27 cellular contexts compared by ENCODE assay signal in the genomic region with DNA sequence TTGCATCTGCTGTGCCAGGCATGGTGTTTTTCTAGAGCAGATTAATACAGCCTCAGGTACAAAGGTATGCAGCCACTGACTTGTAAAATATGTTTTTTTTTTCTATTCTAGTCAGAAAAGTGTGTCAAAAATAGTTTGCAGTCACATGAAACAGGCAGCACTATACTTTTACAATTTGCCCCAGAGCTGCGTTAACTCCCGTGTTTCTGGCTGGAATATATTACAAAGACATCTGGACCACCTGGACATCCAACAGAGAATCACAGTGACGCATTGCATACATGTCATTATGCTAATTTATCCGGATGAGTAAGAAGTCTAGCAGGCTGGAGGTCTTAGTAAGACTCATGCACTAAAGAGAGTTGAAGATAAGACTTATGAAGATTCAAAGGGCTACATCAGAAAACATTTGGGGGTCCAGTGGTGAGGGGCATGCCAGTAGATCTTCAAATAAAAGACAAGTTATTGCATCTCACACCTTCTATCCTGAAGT. TPM values are rescaled to one million over a fixed set of nuclear protein-coding genes. Genes with fewer than 3 reads are reported as not detected.
DNase-seq lines count a peak whose midpoint lies in the region; ATAC-seq, FAIRE-seq and TF ChIP-seq lines count a peak whose summit lies in the region.
"Had no signal": no experiment of that assay in that cellular context is flagged by ENCODE, and none has a peak within 500 bp of the region (broad histone marks: within the 10 kb centered on the region; RNA-seq: fewer than 3 reads in every experiment).

No MANE protein-coding gene starts in this region.

- intact Hi-C loops in K562 (cut with micrococcal nuclease), result no loop called here

- H3K79me2 ChIP-seq in Loucy (ENCODE audit: insufficient read depth, low read length) (no peaks in the 10 kb centered on the region), K562 (ENCODE audit: control insufficient read depth, insufficient read depth, low read length) (no peaks in the 10 kb centered on the region)

- POLR2A ChIA-PET in K562 (lab: Yijun Ruan, JAX), result no interaction called here

- WGBS in K562 (ENCODE audit: insufficient coverage, low coverage, missing lambda C conversion rate), result 64% methylated on average over 4 of the region's 4 CpGs

- no peak overlapping the region for H3K4me2 ChIP-seq in Loucy (ENCODE audit: low read depth, low read length, poor library complexity, severe bottlenecking)
- no peak overlapping the region for H3K4me2 ChIP-seq in K562 (ENCODE audit: insufficient read depth, low read length)
- H3K4me2 ChIP-seq: BLaER1 treated with 17β-estradiol and CSF1 and Interleukin-3, amounts not matched to agents 10 nM and 100 nM had no signal

- no peak for TF ChIP-seq POLR2A in K562 (conservative IDR thresholded peaks at IDR 0.05)

- no peak for TF ChIP-seq EP300 in K562 (IDR thresholded peaks at IDR 0.05; ENCODE audit: low read length)

- CTCF ChIA-PET in K562 (lab: Yijun Ruan, JAX; ENCODE audit: low intra/inter-chr PET ratio), result interaction anchor here (0.6 kb wide), 1 partner anchor 1076 kb away, joined by 3 read pairs; no protein-coding TSS in a partner anchor

- H3K4me1 ChIP-seq in Loucy (ENCODE audit: insufficient read depth, low read length, poor library complexity, severe bottlenecking), result peaks cover 64% of the 10 kb centered on the region
- peaks cover 3 to 31% of the 10 kb centered on the region in 2 experiments; a peak in 4 of 5 replicates for H3K4me1 ChIP-seq in K562 (replicated peaks in 1 of 2; ENCODE audit: control insufficient read depth in 2 of 2, insufficient read depth in 2 of 2, low read length in 2 of 2)
- H3K4me1 ChIP-seq: SJSA1 had no signal

- H4K20me1 ChIP-seq in Loucy (ENCODE audit: insufficient read depth, low read length, poor library complexity, severe bottlenecking) (no peaks in the 10 kb centered on the region), K562 (replicated peaks; ENCODE audit: control insufficient read depth, insufficient read depth, low read length) (no peaks in the 10 kb centered on the region)
- H4K20me1 ChIP-seq: BLaER1 treated with 17β-estradiol and CSF1 and Interleukin-3, amounts not matched to agents 10 nM and 100 nM had no signal

- H3K9me1 ChIP-seq in K562 (ENCODE audit: control insufficient read depth, insufficient read depth, low read length), result no peaks in the 10 kb centered on the region

- H2AFZ ChIP-seq in Loucy (ENCODE audit: low read length), result 0 out of 2 replicates have a peak overlapping the region, but pooled peaks have one; percentile 13
- H2AFZ ChIP-seq in K562 (ENCODE audit: low read depth, low read length), result 0 out of 2 replicates have a peak overlapping the region, but pooled peaks have one; percentile 5
- H2AFZ ChIP-seq: GM23248 had no signal

- no peak overlapping the region for H3K9ac ChIP-seq in Loucy (ENCODE audit: low read depth, low read length, poor library complexity, severe bottlenecking)
- no peak overlapping the region for H3K9ac ChIP-seq in K562 (ENCODE audit: insufficient read depth in 1 of 2, low read depth in 2 of 2, low read length in 2 of 2)
- H3K9ac ChIP-seq: BLaER1 treated with 17β-estradiol and CSF1 and Interleukin-3, amounts not matched to agents 10 nM and 100 nM; GM23248 had no signal

- H3K27me3 ChIP-seq in Loucy (ENCODE audit: insufficient read depth, low read length, poor library complexity, severe bottlenecking) (no peaks in the 10 kb centered on the region), K562 (ENCODE audit: control insufficient read depth in 2 of 2, insufficient read depth in 2 of 2, low read length in 2 of 2) (no peaks in the 10 kb centered on the region)
- H3K27me3 ChIP-seq: BLaER1 treated with 17β-estradiol and CSF1 and Interleukin-3, amounts not matched to agents 10 nM and 100 nM; SJSA1 had no signal

- ATAC-seq in SK-N-SH treated with all-trans-retinoic acid at 6 μM for 48 hours (peak; percentile 28; the same call in 1 of the 3 replicates), K562 (no peak), left lobe of liver (no peak), HG03439 (IDR thresholded peaks at IDR 0.05; ENCODE audit: unreplicated experiment) (no peak)
- ATAC-seq: PC-3 had no signal

- FAIRE-seq in K562 (lab: Jason Lieb, UNC), result no peak
- FAIRE-seq: A204.1 had no signal

- DNase-seq in DMS 273 treated with DMSO at 0.1 percent for 48 hours (lab: John Stamatoyannopoulos, UW) (peak; percentile 7), K562 (ENCODE audit: extremely low read depth in 1 of 4, low spot score in 3 of 4) (no peak), left lobe of liver (ENCODE audit: low spot score) (no peak), SKM-1 treated with dmso at 0.1 percent for 144 hours (lab: John Stamatoyannopoulos, UW; ENCODE audit: unreplicated experiment) (no peak), mesenteric fat pad (ENCODE audit: low spot score) (no peak)
- DNase-seq: AML-193; CD4-positive, alpha-beta T cell; DMS79; GM23248; H9; Kasumi-1; MG63; NCI-H1105 treated with DMSO at 0.1 percent for 48 hours; NCI-H146; NCI-H1930; NCI-H2107; NCI-H82; NK-92 treated with Interleukin-12 subunit alpha and Interleukin-12 subunit beta, amount 100 ng/mL, for 24 hours; PC-3; Right ventricle myocardium superior had no signal

- peaks cover 12% of the 10 kb centered on the region for H3F3A ChIP-seq in Loucy (ENCODE audit: low read depth)

- no peak overlapping the region for H3K27ac ChIP-seq in K562 (ENCODE audit: extremely low read depth, low read depth, low read length)
- H3K27ac ChIP-seq: BLaER1 treated with 17β-estradiol and CSF1 and Interleukin-3, amounts not matched to agents 10 nM and 100 nM; GM23248; SJSA1 had no signal

- TF ChIP-seq CTCF in Loucy (conservative IDR thresholded peaks at IDR 0.05; ENCODE audit: low read length), result no peak
- no peak for TF ChIP-seq CTCF in K562 (IDR thresholded peaks at IDR 0.05 in 2 of 3, conservative IDR thresholded peaks at IDR 0.05 in 1 of 3; ENCODE audit: insufficient read depth in 2 of 3, low read depth in 1 of 3, low read length in 3 of 3)

- H3K36me3 ChIP-seq in Loucy (ENCODE audit: insufficient read depth, low read length), result no peaks in the 10 kb centered on the region
- no peaks in the 10 kb centered on the region for H3K36me3 ChIP-seq in K562 (ENCODE audit: control insufficient read depth, insufficient read depth, low read length)
- H3K36me3 ChIP-seq: BLaER1 treated with 17β-estradiol and CSF1 and Interleukin-3, amounts not matched to agents 10 nM and 100 nM; MG63; SJSA1 had no signal

- H3K9me3 ChIP-seq in Loucy (ENCODE audit: insufficient read depth, low read depth, low read length), result no peaks in the 10 kb centered on the region
- peaks cover 3% of the 10 kb centered on the region for H3K9me3 ChIP-seq in K562 (replicated peaks; ENCODE audit: control insufficient read depth, insufficient read depth, low read depth, low read length)
- H3K9me3 ChIP-seq: MG63, SJSA1 had no signal

- no peak for TF ChIP-seq RAD21 in K562 (CRISPR knock-in tag; conservative IDR thresholded peaks at IDR 0.05 in 1 of 2, IDR thresholded peaks at IDR 0.05 in 1 of 2)

- in situ Hi-C loops in K562 (cut with MboI), result no loop called here

- no TSS peak for BruUV-seq in K562 (replicated peaks; lab: Mats Ljungman, UMichigan)

- no peaks in the 10 kb centered on the region for H3K9me2 ChIP-seq in Loucy (replicated peaks; ENCODE audit: low read depth, low read length)

- H3K4me3 ChIP-seq in Loucy (ENCODE audit: low read length, poor library complexity, severe bottlenecking) (no peak overlapping the region), K562 (no peak overlapping the region)
- H3K4me3 ChIP-seq: BLaER1 treated with 17β-estradiol and CSF1 and Interleukin-3, amounts not matched to agents 10 nM and 100 nM; GM23248; MG63; SJSA1 had no signal

TF ChIP-seq in SK-N-SH treated with all-trans-retinoic acid at 6 μM for 48 hours, 23 proteins besides CTCF, POLR2A, EP300 and RAD21 (continues in another document):
- TF ChIP-seq TOX (CRISPR knock-in tag; IDR thresholded peaks at IDR 0.05; ENCODE audit: borderline replicate concordance) (no peak), ZFP30 (CRISPR knock-in tag; IDR thresholded peaks at IDR 0.05) (no peak), OSR1 (CRISPR knock-in tag; IDR thresholded peaks at IDR 0.05) (no peak)

TF ChIP-seq in K562, 482 proteins besides CTCF, POLR2A, EP300 and RAD21 (continues in another document):
- TF ChIP-seq CBX2 (IDR thresholded peaks at IDR 0.05; ENCODE audit: insufficient read depth, low read length, poor library complexity, severe bottlenecking), result no peak

RNA-seq across cellular contexts. Expression of a gene that starts 39.2 kb away (rescaled TPM):
- not detected in 2 replicates for total RNA-seq in K562 (2011; cell fraction: chromatin; rRNA removed; ENCODE audit: low replicate concordance)
- not detected in 2 replicates for total RNA-seq in K562 (2011; cell fraction: nucleolus; rRNA removed)
- not detected in 2 replicates for total RNA-seq in K562 (2011; cell fraction: nucleoplasm; rRNA removed)
- total RNA-seq in K562 (2014; rRNA removed), result not detected in 2 replicates
- total RNA-seq in K562 (2014; rRNA removed; fragmentation: Illumina TruSeq; extraction: Trizol), result not detected in 2 replicates
- not detected in 2 replicates for total RNA-seq in K562 (2015; rRNA removed; fragmentation: Illumina TruSeq; extraction: Trizol)
- total RNA-seq in K562 (2021), result not detected in 2 replicates
- polyA plus RNA-seq in K562 (2011; rRNA removed), result not detected in 2 replicates
- polyA plus RNA-seq in K562 (2011; cell fraction: cytosol; rRNA removed), result not detected in 2 replicates
- not detected in 2 replicates for polyA plus RNA-seq in K562 (2011; cell fraction: nucleus; rRNA removed)
- polyA plus RNA-seq in K562 (2012), result not detected in 2 replicates
- polyA plus RNA-seq in K562 (2014; fragmentation: Illumina TruSeq; extraction: Trizol), result not detected in 2 replicates
- polyA plus RNA-seq in K562 (2014; fragmentation: Nextera tagmentation; extraction: Ambion mirVana), result not detected
- not detected in 2 replicates for polyA plus RNA-seq in K562 (2014; rRNA removed)
- polyA minus RNA-seq in K562 (2011; rRNA and poly(A)+ RNA removed), result not detected in 2 replicates
- polyA minus RNA-seq in K562 (2011; cell fraction: cytosol; rRNA and poly(A)+ RNA removed), result not detected in 2 replicates
- polyA minus RNA-seq in K562 (2011; cell fraction: nucleus; rRNA and poly(A)+ RNA removed), result not detected in 2 replicates
- total RNA-seq in left lobe of liver, result not detected
- total RNA-seq in mesenteric fat pad, result not detected
- total RNA-seq: CD4-positive, alpha-beta T cell; GM23248; H9; PC-3; Right ventricle myocardium superior; SJSA1; T-helper 1 cell treated with Interleukin-12 subunit alpha and Interleukin-12 subunit beta and Interleukin-4 antibody, amounts not matched to agents 30 ng/mL and 1 ng/mL, for 36 hours had no signal
- polyA plus RNA-seq: GM23248 had no signal
